ENCODE assay signal across 14 cellular contexts in the genomic region with DNA sequence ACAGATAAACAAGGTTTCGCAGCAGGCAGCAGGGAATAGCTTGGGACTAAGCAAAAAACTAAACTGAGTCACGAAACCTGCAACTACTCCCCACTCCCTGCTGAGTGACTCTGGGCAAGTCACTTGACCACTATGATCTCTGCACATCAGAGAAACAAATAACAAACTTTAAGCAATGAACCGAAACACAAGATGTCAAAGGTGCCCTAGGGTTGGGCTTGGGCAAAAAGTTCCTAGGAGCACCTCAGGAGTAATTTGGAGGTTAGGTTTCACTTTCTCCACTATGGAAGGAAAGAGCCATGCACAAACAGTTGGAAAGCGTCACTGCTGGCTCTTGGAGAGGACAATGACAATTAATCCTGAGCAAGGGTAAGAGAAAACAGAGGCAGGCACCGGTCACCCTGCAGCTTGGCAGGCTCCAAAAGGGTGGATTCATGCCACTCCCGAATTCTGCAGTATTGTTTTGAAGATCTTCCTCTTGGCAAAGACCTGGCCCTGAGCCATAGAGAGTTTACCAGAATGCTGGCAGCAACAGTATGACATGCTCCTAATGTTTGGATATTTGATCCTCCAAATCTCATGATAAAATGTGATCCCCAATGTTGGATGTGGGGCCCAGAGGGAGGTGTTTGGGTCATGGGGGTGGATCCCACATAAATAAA.
A peak's percentile ranks its signal among the peaks of the same experiment; 100 is the strongest.
DNase-seq lines count a peak whose midpoint lies in the region; ATAC-seq, FAIRE-seq and TF ChIP-seq lines count a peak whose summit lies in the region.
"Had no signal": no experiment of that assay in that cellular context is flagged by ENCODE, and none has a peak within 500 bp of the region (broad histone marks: within the 10 kb centered on the region; RNA-seq: fewer than 3 reads in every experiment).

No MANE protein-coding gene starts in this region.

- H3K4me3 Mint-ChIP-seq in activated CD4-positive, alpha-beta T cell treated with anti-CD3 and anti-CD28 coated beads, Interleukin-2, amount 10 ng/mL, durations not matched to agents 24 days and 14 days, result no peak overlapping the region
- H3K4me3 Mint-ChIP-seq: dendritic cell treated with granulocyte-macrophage colony-stimulating factor and Interleukin-4, amounts not matched to agents 40 ng/mL and 50 ng/mL, for 4 days; stimulated activated memory B cell treated with anti-CD40 and anti-IgM and Interleukin-4, amounts not matched to agents 10 μg/mL and 1 μg/mL and 100 μg/mL, for 72 hours; T-cell had no signal

- H3K36me3 Mint-ChIP-seq in activated CD4-positive, alpha-beta T cell treated with anti-CD3 and anti-CD28 coated beads, Interleukin-2, amount 10 ng/mL, durations not matched to agents 24 days and 14 days (ENCODE audit: low read depth), result peaks cover 2% of the 10 kb centered on the region

- peaks cover 4% of the 10 kb centered on the region for H3K27me3 Mint-ChIP-seq in activated CD4-positive, alpha-beta T cell treated with anti-CD3 and anti-CD28 coated beads, Interleukin-2, amount 10 ng/mL, durations not matched to agents 24 days and 14 days
- H3K27me3 Mint-ChIP-seq: dendritic cell treated with granulocyte-macrophage colony-stimulating factor and Interleukin-4, amounts not matched to agents 40 ng/mL and 50 ng/mL, for 4 days; stimulated activated memory B cell treated with anti-CD40 and anti-IgM and Interleukin-4, amounts not matched to agents 10 μg/mL and 1 μg/mL and 100 μg/mL, for 72 hours; T-cell had no signal

- no peaks in the 10 kb centered on the region for H3K4me1 ChIP-seq in small intestine (ENCODE audit: control insufficient read depth in 2 of 2, insufficient read depth in 1 of 2, low read depth in 1 of 2, low read length in 1 of 2)

- peak overlapping the region; percentile 10; the same call in 1 of the 2 replicates for H3K4me3 ChIP-seq in MG63
- no peak overlapping the region for H3K4me3 ChIP-seq in bronchial epithelial cell (ENCODE audit: low read depth, low read length)
- no peak overlapping the region for H3K4me3 ChIP-seq in small intestine (ENCODE audit: low read depth in 1 of 2, low read length in 2 of 2)
- H3K4me3 ChIP-seq: hepatocyte had no signal

- no peak overlapping the region for H3K27ac Mint-ChIP-seq in activated CD4-positive, alpha-beta T cell treated with anti-CD3 and anti-CD28 coated beads, Interleukin-2, amount 10 ng/mL, durations not matched to agents 24 days and 14 days
- H3K27ac Mint-ChIP-seq: dendritic cell treated with granulocyte-macrophage colony-stimulating factor and Interleukin-4, amounts not matched to agents 40 ng/mL and 50 ng/mL, for 4 days; stimulated activated memory B cell treated with anti-CD40 and anti-IgM and Interleukin-4, amounts not matched to agents 10 μg/mL and 1 μg/mL and 100 μg/mL, for 72 hours; T-cell had no signal

- no peaks in the 10 kb centered on the region for H3K9me3 Mint-ChIP-seq in activated CD4-positive, alpha-beta T cell treated with anti-CD3 and anti-CD28 coated beads, Interleukin-2, amount 10 ng/mL, durations not matched to agents 24 days and 14 days
- H3K9me3 Mint-ChIP-seq: dendritic cell treated with granulocyte-macrophage colony-stimulating factor and Interleukin-4, amounts not matched to agents 40 ng/mL and 50 ng/mL, for 4 days; stimulated activated memory B cell treated with anti-CD40 and anti-IgM and Interleukin-4, amounts not matched to agents 10 μg/mL and 1 μg/mL and 100 μg/mL, for 72 hours had no signal

- intact Hi-C loops in activated CD4-positive, alpha-beta T cell treated with anti-CD3 and anti-CD28 coated beads, Interleukin-2, amount 10 ng/mL, durations not matched to agents 24 days and 14 days (cut with micrococcal nuclease), result no loop called here

- DNase-seq in MG63 (peak; percentile 82), bronchial epithelial cell (ENCODE audit: low read depth) (peak; percentile 45), left kidney (ENCODE audit: low read depth, low spot score) (peak; percentile 52), small intestine (peak; percentile 11), kidney glomerular epithelial cell (lab: John Stamatoyannopoulos, UW) (no peak)
- no peak for DNase-seq in stimulated activated CD4-positive, alpha-beta T cell treated with anti-CD3 and anti-CD28 coated beads, Interleukin-1b, Interleukin-23, amount 100 ng/mL, for 48 hours
- no peak for DNase-seq in activated CD4-positive, alpha-beta T cell treated with anti-CD3 and anti-CD28 coated beads, Interleukin-2, amount 10 ng/mL, durations not matched to agents 24 days and 14 days
- DNase-seq: activated naive CD4-positive, alpha-beta T cell treated with anti-CD3 and anti-CD28 coated beads, Interleukin-2, amount 50 U/mL, for 16 hours; NCI-H69; T-cell had no signal

- no peak for ATAC-seq in HG02610 (IDR thresholded peaks at IDR 0.05; ENCODE audit: unreplicated experiment)
- ATAC-seq: stimulated activated memory B cell treated with anti-CD40 and anti-IgM and Interleukin-4, amounts not matched to agents 10 μg/mL and 1 μg/mL and 100 μg/mL, for 72 hours; T-cell had no signal

- WGBS in small intestine, 3 donors, result 44 to 48% (median 46%) methylated on average over 6 of the region's 6 CpGs

- H3K9me3 ChIP-seq in MG63, result no peaks in the 10 kb centered on the region
- H3K9me3 ChIP-seq in small intestine (ENCODE audit: control insufficient read depth, low read depth), result no peaks in the 10 kb centered on the region

- H3K36me3 ChIP-seq in MG63 (no peaks in the 10 kb centered on the region), bronchial epithelial cell (ENCODE audit: control insufficient read depth, insufficient read depth, low read length) (no peaks in the 10 kb centered on the region), small intestine (ENCODE audit: control insufficient read depth in 2 of 2, insufficient read depth in 2 of 2, low read length in 2 of 2) (peaks cover 0 to 3% of the 10 kb centered on the region in 2 donors)

- H3K27ac ChIP-seq in small intestine (ENCODE audit: low read depth in 1 of 2, low read length in 1 of 2), result no peak overlapping the region
- H3K27ac ChIP-seq: hepatocyte had no signal

- FAIRE-seq in bronchial epithelial cell (lab: Jason Lieb, UNC), result peak; percentile 50
- FAIRE-seq in small intestine (lab: Jason Lieb, UNC), result no peak

- TF ChIP-seq CTCF in bronchial epithelial cell (IDR thresholded peaks at IDR 0.05; ENCODE audit: insufficient read depth, low read length, severe bottlenecking), result no peak

- peaks cover 18% of the 10 kb centered on the region for H3K4me1 Mint-ChIP-seq in activated CD4-positive, alpha-beta T cell treated with anti-CD3 and anti-CD28 coated beads, Interleukin-2, amount 10 ng/mL, durations not matched to agents 24 days and 14 days

- H3K27me3 ChIP-seq in MG63 (no peaks in the 10 kb centered on the region), bronchial epithelial cell (ENCODE audit: control insufficient read depth, insufficient read depth, low read length) (no peaks in the 10 kb centered on the region), small intestine (ENCODE audit: control insufficient read depth in 2 of 2, insufficient read depth in 2 of 2, low read length in 2 of 2) (no peaks in the 10 kb centered on the region)
- H3K27me3 ChIP-seq: hepatocyte had no signal

Comparison
In these comparisons a context has a peak if more than half of its experiments do, and no peak if none do; other contexts are left out.
1. DNase-seq: peak in MG63 (single experiment), bronchial epithelial cell (single experiment), left kidney (single experiment) and small intestine (single experiment); none in stimulated activated CD4-positive, alpha-beta T cell treated with anti-CD3 and anti-CD28 coated beads, Interleukin-1b, Interleukin-23, amount 100 ng/mL, for 48 hours (single experiment), activated CD4-positive, alpha-beta T cell treated with anti-CD3 and anti-CD28 coated beads, Interleukin-2, amount 10 ng/mL, durations not matched to agents 24 days and 14 days (single experiment) and kidney glomerular epithelial cell (single experiment).